32 cellular contexts compared by ENCODE assay signal in the genomic region with DNA sequence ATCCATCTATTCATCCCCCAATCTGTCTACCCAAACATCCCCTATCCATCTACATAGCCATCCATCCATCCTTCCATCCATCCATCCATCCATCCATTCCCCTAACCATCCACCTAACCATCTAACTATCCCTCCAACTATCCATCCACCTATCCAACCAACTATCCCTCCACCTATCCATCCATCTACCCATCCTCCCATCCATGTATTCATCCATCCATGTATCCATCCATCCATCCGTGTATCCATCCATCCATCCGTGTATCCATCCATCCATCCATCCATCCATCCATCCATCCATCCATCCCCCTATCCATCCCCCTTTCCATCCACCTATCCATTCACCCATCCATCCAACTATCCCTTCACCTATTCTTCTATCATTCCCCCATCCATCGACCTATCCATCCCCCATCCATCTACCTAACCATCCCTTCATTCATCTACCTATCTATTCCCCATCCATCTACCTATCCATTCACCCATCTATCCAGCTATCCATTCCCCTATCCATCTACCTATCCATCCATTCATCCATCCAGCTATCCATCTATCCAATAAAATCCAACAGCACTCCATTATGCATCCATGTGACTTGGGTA.
"Had no signal": no experiment of that assay in that cellular context is flagged by ENCODE, and none has a peak within 500 bp of the region (broad histone marks: within the 10 kb centered on the region; RNA-seq: fewer than 3 reads in every experiment).

No MANE protein-coding gene starts in this region.

- H3K27ac ChIP-seq: neural progenitor cell, ovary, parathyroid adenoma, psoas muscle, skin epidermis, spleen, suprapubic skin, testis, tibial artery, transverse colon, upper lobe of right lung, uterus had no signal

- H3K79me2 ChIP-seq: parathyroid adenoma had no signal

- H3K27ac Mint-ChIP-seq: naive thymus-derived CD8-positive, alpha-beta T cell; natural killer cell treated with Interleukin-12 subunit alpha and Interleukin-12 subunit beta and Interleukin-15 and Interleukin-18, amount 100 ng/mL, for 72 hours; nephron progenitor cell; neural progenitor cell; progenitor cell of endocrine pancreas; stimulated activated memory B cell treated with anti-CD40 and anti-IgM and Interleukin-4, amounts not matched to agents 10 μg/mL and 1 μg/mL and 100 μg/mL, for 72 hours; stimulated activated naive CD8-positive, alpha-beta T cell treated with anti-CD3 and anti-CD28 coated beads, Interleukin-15, amount 100 ng/mL, for 72 hours; type B pancreatic cell had no signal

- ATAC-seq: naive thymus-derived CD8-positive, alpha-beta T cell; natural killer cell treated with Interleukin-12 subunit alpha and Interleukin-12 subunit beta and Interleukin-15 and Interleukin-18, amount 100 ng/mL, for 72 hours; psoas muscle; right cardiac atrium; sciatic nerve; stimulated activated memory B cell treated with anti-CD40 and anti-IgM and Interleukin-4, amounts not matched to agents 10 μg/mL and 1 μg/mL and 100 μg/mL, for 72 hours; stimulated activated naive CD8-positive, alpha-beta T cell treated with anti-CD3 and anti-CD28 coated beads, Interleukin-15, amount 100 ng/mL, for 72 hours; stimulated activated naive CD8-positive, alpha-beta T cell treated with anti-CD3 and anti-CD28 coated beads, Interleukin-15, Interleukin-2, amounts not matched to agents 100 U/mL and 50 U/mL, for 24 hours; upper lobe of right lung had no signal

- H3K4me1 Mint-ChIP-seq: stimulated activated memory B cell treated with anti-CD40 and anti-IgM and Interleukin-4, amounts not matched to agents 10 μg/mL and 1 μg/mL and 100 μg/mL, for 72 hours; stimulated activated naive CD8-positive, alpha-beta T cell treated with anti-CD3 and anti-CD28 coated beads, Interleukin-15, amount 100 ng/mL, for 72 hours had no signal

- H3K36me3 Mint-ChIP-seq: natural killer cell treated with Interleukin-12 subunit alpha and Interleukin-12 subunit beta and Interleukin-15 and Interleukin-18, amount 100 ng/mL, for 72 hours; neural progenitor cell; stimulated activated memory B cell treated with anti-CD40 and anti-IgM and Interleukin-4, amounts not matched to agents 10 μg/mL and 1 μg/mL and 100 μg/mL, for 72 hours; type B pancreatic cell had no signal

- H3K27me3 Mint-ChIP-seq: naive thymus-derived CD8-positive, alpha-beta T cell; natural killer cell treated with Interleukin-12 subunit alpha and Interleukin-12 subunit beta and Interleukin-15 and Interleukin-18, amount 100 ng/mL, for 72 hours; progenitor cell of endocrine pancreas; stimulated activated memory B cell treated with anti-CD40 and anti-IgM and Interleukin-4, amounts not matched to agents 10 μg/mL and 1 μg/mL and 100 μg/mL, for 72 hours; stimulated activated naive CD8-positive, alpha-beta T cell treated with anti-CD3 and anti-CD28 coated beads, Interleukin-15, amount 100 ng/mL, for 72 hours; type B pancreatic cell had no signal

- H3K9ac ChIP-seq: neural progenitor cell, parathyroid adenoma had no signal

- H3K9me3 Mint-ChIP-seq: naive thymus-derived CD8-positive, alpha-beta T cell; natural killer cell treated with Interleukin-12 subunit alpha and Interleukin-12 subunit beta and Interleukin-15 and Interleukin-18, amount 100 ng/mL, for 72 hours; neural progenitor cell; type B pancreatic cell had no signal

- DNase-seq: naive thymus-derived CD8-positive, alpha-beta T cell; nephron progenitor cell; occipital lobe; ovary; posterior cingulate gyrus; psoas muscle; right cardiac atrium; spleen; stimulated activated CD4-positive, alpha-beta T cell treated with anti-CD3 and anti-CD28 coated beads, Interleukin-12 subunit alpha, Interleukin-12 subunit beta, amount 100 ng/mL, for 4 hours; stimulated activated CD4-positive, alpha-beta T cell treated with anti-CD3 and anti-CD28 coated beads, Interleukin-1b, Interleukin-23, amount 100 ng/mL, for 48 hours; stimulated activated CD4-positive, alpha-beta T cell treated with anti-CD3 and anti-CD28 coated beads, Interleukin-4, amount 100 ng/mL, for 1 hour; stimulated activated CD4-positive, alpha-beta T cell treated with anti-CD3 and anti-CD28 coated beads, Interleukin-4, amount 100 ng/mL, for 4 hours; stimulated activated CD8-positive, alpha-beta memory T cell treated with anti-CD3 and anti-CD28 coated beads, Interleukin-4, amount 100 ng/mL, for 48 hours; stimulated activated naive CD4-positive, alpha-beta T cell; stimulated activated naive CD8-positive, alpha-beta T cell treated with anti-CD3 and anti-CD28 coated beads, Interleukin-15, amount 100 ng/mL, for 72 hours; stimulated activated naive CD8-positive, alpha-beta T cell treated with anti-CD3 and anti-CD28 coated beads, Interleukin-15, Interleukin-2, amounts not matched to agents 100 U/mL and 50 U/mL, for 24 hours; substantia nigra; testis; tibial artery; transverse colon; upper lobe of right lung; uterus had no signal

- H3K4me3 Mint-ChIP-seq: naive thymus-derived CD8-positive, alpha-beta T cell; natural killer cell treated with Interleukin-12 subunit alpha and Interleukin-12 subunit beta and Interleukin-15 and Interleukin-18, amount 100 ng/mL, for 72 hours; nephron progenitor cell; neural progenitor cell; stimulated activated memory B cell treated with anti-CD40 and anti-IgM and Interleukin-4, amounts not matched to agents 10 μg/mL and 1 μg/mL and 100 μg/mL, for 72 hours; stimulated activated naive CD8-positive, alpha-beta T cell treated with anti-CD3 and anti-CD28 coated beads, Interleukin-15, amount 100 ng/mL, for 72 hours; type B pancreatic cell had no signal

- H3K9me3 ChIP-seq: ovary, psoas muscle, spleen, suprapubic skin, testis, tibial artery, transverse colon, upper lobe of right lung, uterus had no signal

- H3K4me3 ChIP-seq: neural progenitor cell, ovary, psoas muscle, skin epidermis, smooth muscle cell, spleen, suprapubic skin, testis, tibial artery, transverse colon, upper lobe of right lung, uterus had no signal

- H3K4me1 ChIP-seq: neural progenitor cell, parathyroid adenoma, psoas muscle, suprapubic skin, testis, tibial artery, transverse colon, upper lobe of right lung, uterus had no signal

- H3K4me2 ChIP-seq: neural progenitor cell, smooth muscle cell had no signal

- H2AFZ ChIP-seq: neural progenitor cell, parathyroid adenoma had no signal

- H3K36me3 ChIP-seq: neural progenitor cell, ovary, spleen, suprapubic skin, tibial artery, transverse colon, upper lobe of right lung, uterus had no signal

- H3K27me3 ChIP-seq: neural progenitor cell, ovary, spleen, suprapubic skin, testis, tibial artery, transverse colon, upper lobe of right lung, uterus had no signal
